26 cellular contexts compared by ENCODE assay signal in the genomic region with DNA sequence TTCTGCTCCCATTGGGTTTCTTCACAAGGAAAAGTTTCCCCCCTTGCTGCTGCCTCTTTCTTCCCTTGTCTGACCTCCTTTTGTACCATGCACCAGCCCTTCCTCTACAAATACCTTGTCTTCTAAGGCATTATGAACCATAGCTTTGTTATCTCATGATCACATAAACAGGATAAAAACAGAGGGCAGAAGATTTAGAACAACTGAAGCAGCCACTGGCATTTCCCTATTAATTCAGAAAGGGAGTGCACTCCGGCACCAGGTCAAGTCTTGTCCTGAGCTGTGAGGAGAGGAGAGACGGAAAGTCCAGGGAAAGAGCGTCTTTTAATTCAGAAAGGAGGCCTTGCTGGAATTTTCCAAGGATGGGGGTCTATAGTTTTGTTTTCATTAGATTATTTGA.
"Had no signal": no experiment of that assay in that cellular context is flagged by ENCODE, and none has a peak within 500 bp of the region (broad histone marks: within the 10 kb centered on the region; RNA-seq: fewer than 3 reads in every experiment).

No MANE protein-coding gene starts in this region.

- H3K9me3 ChIP-seq: Peyer's patch, SJSA1 had no signal

- H3K27me3 Mint-ChIP-seq: activated CD4-positive, alpha-beta memory T cell treated with anti-CD3 and anti-CD28 coated beads for 36 hours; activated CD4-positive, alpha-beta T cell treated with anti-CD3 and anti-CD28 coated beads, Interleukin-2, amount 10 ng/mL, durations not matched to agents 24 days and 14 days; brain; T-helper 17 cell had no signal

- ATAC-seq: activated naive CD4-positive, alpha-beta T cell treated with anti-CD3 and anti-CD28 coated beads, Interleukin-2, amount 50 U/mL, for 72 hours; activated naive CD8-positive, alpha-beta T cell treated with anti-CD3 and anti-CD28 coated beads, Interleukin-2, amount 50 U/mL, for 24 hours; activated T-cell treated with anti-CD3 and anti-CD28 coated beads, Interleukin-2, amount 50 U/mL, for 4 hours; T-helper 17 cell; WTC11 had no signal

- H3K4me3 Mint-ChIP-seq: activated CD4-positive, alpha-beta memory T cell treated with anti-CD3 and anti-CD28 coated beads for 36 hours; activated CD4-positive, alpha-beta T cell treated with anti-CD3 and anti-CD28 coated beads, Interleukin-2, amount 10 ng/mL, durations not matched to agents 24 days and 14 days; activated naive CD8-positive, alpha-beta T cell treated with anti-CD3 and anti-CD28 coated beads, Interleukin-2, amount 50 U/mL, for 24 hours; activated T-cell treated with anti-CD3 and anti-CD28 coated beads, Interleukin-2, amount 50 U/mL, for 4 hours; brain; T-helper 17 cell; WTC11 had no signal

- H3K36me3 ChIP-seq: Peyer's patch, SJSA1 had no signal

- H3K4me1 Mint-ChIP-seq: activated CD4-positive, alpha-beta T cell treated with anti-CD3 and anti-CD28 coated beads, Interleukin-2, amount 10 ng/mL, durations not matched to agents 24 days and 14 days; activated naive CD8-positive, alpha-beta T cell treated with anti-CD3 and anti-CD28 coated beads, Interleukin-2, amount 50 U/mL, for 24 hours; T-helper 17 cell had no signal

- H3K27ac ChIP-seq: Peyer's patch, RWPE1, SJSA1 had no signal

- H3K4me3 ChIP-seq: Peyer's patch, SJSA1 had no signal

- H3K27ac Mint-ChIP-seq: activated CD4-positive, alpha-beta memory T cell treated with anti-CD3 and anti-CD28 coated beads for 36 hours; activated CD4-positive, alpha-beta T cell treated with anti-CD3 and anti-CD28 coated beads, Interleukin-2, amount 10 ng/mL, durations not matched to agents 24 days and 14 days; activated naive CD4-positive, alpha-beta T cell treated with anti-CD3 and anti-CD28 coated beads, Interleukin-2, amount 50 U/mL, for 72 hours; activated naive CD8-positive, alpha-beta T cell treated with anti-CD3 and anti-CD28 coated beads, Interleukin-2, amount 50 U/mL, for 24 hours; T-helper 17 cell; WTC11 had no signal

- DNase-seq: activated CD4-positive, alpha-beta memory T cell treated with anti-CD3 and anti-CD28 coated beads for 36 hours; activated CD4-positive, alpha-beta T cell treated with anti-CD3 and anti-CD28 coated beads, Interleukin-2, amount 10 ng/mL, durations not matched to agents 24 days and 14 days; activated CD4-positive, CD25-positive, alpha-beta regulatory T cell treated with anti-CD3 and anti-CD28 coated beads, Interleukin-2, amount 50 U/mL, for 72 hours; activated CD8-positive, alpha-beta memory T cell treated with anti-CD3 and anti-CD28 coated beads for 24 hours; activated effector memory CD4-positive, alpha-beta T cell treated with anti-CD3 and anti-CD28 coated beads, Interleukin-2, amount 50 U/mL, for 16 hours; activated naive CD4-positive, alpha-beta T cell treated with Interleukin-2 at 50 U/mL for 16 hours; activated naive CD8-positive, alpha-beta T cell treated with anti-CD3 and anti-CD28 coated beads, Interleukin-2, amount 50 U/mL, for 24 hours; activated T-cell treated with anti-CD3 and anti-CD28 coated beads, Interleukin-2, amount 50 U/mL, for 4 hours; amygdala; IMR-90; Kasumi-1; KBM-7; NCI-H1105 treated with DMSO at 0.1 percent for 48 hours; NCI-H1436 treated with DMSO at 0.1 percent for 48 hours; NCI-H187; NCI-H2081; NCI-H524; Peyer's patch; Right ventricle myocardium superior; T-helper 17 cell; T-helper 9 cell had no signal

- H3K9me3 Mint-ChIP-seq: activated CD4-positive, alpha-beta memory T cell treated with anti-CD3 and anti-CD28 coated beads for 36 hours; activated CD4-positive, alpha-beta T cell treated with anti-CD3 and anti-CD28 coated beads, Interleukin-2, amount 10 ng/mL, durations not matched to agents 24 days and 14 days; activated naive CD8-positive, alpha-beta T cell treated with anti-CD3 and anti-CD28 coated beads, Interleukin-2, amount 50 U/mL, for 24 hours; activated T-cell treated with anti-CD3 and anti-CD28 coated beads, Interleukin-2, amount 50 U/mL, for 4 hours had no signal

- H3K4me1 ChIP-seq: Peyer's patch had no signal

- H3K27me3 ChIP-seq: Peyer's patch, SJSA1 had no signal

- H3K36me3 Mint-ChIP-seq: activated CD4-positive, alpha-beta memory T cell treated with anti-CD3 and anti-CD28 coated beads for 36 hours; activated naive CD4-positive, alpha-beta T cell treated with anti-CD3 and anti-CD28 coated beads, Interleukin-2, amount 50 U/mL, for 72 hours; brain had no signal
